In the genomic region with DNA sequence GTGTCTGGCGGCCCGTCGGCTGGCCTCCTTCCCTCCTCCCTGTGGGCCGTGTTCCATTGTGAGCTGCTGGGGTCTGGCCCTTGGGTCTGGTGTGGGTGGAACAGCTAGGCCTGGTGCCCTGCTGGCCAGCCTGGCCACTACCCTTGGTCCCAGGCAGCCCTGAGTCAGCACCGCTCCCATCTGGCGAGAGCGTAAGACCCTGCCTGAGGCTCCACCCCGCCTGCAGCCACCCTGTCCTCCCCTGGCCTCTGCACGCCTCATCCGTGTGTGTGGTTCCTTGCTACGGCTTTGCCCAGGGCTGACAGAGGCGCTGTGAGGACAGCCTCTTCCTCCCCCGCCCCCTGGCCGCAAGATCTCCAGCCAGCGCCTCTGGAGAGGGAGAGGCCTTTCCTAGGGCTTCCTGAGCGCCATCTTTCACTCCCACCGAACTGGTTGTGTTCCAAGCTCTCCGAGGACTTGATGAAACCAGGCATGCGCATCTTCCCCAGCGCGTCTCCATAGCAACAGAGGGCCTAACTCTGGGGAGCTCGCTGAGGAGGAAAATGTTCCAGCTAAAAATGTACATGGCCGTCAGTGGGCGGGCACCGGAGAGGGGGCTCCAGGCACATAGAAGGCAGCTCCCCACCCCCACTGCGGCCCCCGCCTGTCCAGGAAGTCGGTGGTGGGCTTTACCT, we compare ENCODE assay signal across 9 cellular contexts.
DNase-seq lines count a peak whose midpoint lies in the region; ATAC-seq, FAIRE-seq and TF ChIP-seq lines count a peak whose summit lies in the region.
"Had no signal": no experiment of that assay in that cellular context is flagged by ENCODE, and none has a peak within 500 bp of the region (broad histone marks: within the 10 kb centered on the region; RNA-seq: fewer than 3 reads in every experiment).

No MANE protein-coding gene starts in this region.

- intact Hi-C loops in GM12878 (cut with micrococcal nuclease; ENCODE audit: unreplicated experiment) (loop anchor here (5.0 kb wide), 1 partner anchor 250 kb away; no protein-coding TSS in a partner anchor), left lung (cut with DNase I) (no loop called here)

- H3K9me3 ChIP-seq in GM12878 (replicated peaks; ENCODE audit: control insufficient read depth, insufficient read depth, low read length), result no peaks in the 10 kb centered on the region
- H3K9me3 ChIP-seq in left lung, result no peaks in the 10 kb centered on the region
- H3K9me3 ChIP-seq in stomach smooth muscle (ENCODE audit: control insufficient read depth in 2 of 2, low read length in 2 of 2), result no peaks in the 10 kb centered on the region

- RAD21 ChIA-PET in GM12878 (lab: Charles Lee; ENCODE audit: unreplicated experiment), result interaction anchor here (0.7 to 3.2 kb wide), 8 partner anchors 79 to 251 kb away, joined by 3 to 15 read pairs (median 4); no protein-coding TSS in a partner anchor

- H3K9ac ChIP-seq in GM12878 (ENCODE audit: control insufficient read depth, insufficient read depth, low read length) (no peak overlapping the region), stomach smooth muscle (ENCODE audit: low read length in 2 of 2) (peak overlapping the region; percentile 28 to 29)

- no peaks in the 10 kb centered on the region for H3K79me2 ChIP-seq in GM12878 (ENCODE audit: control insufficient read depth, insufficient read depth, low read length)

- H3K36me3 ChIP-seq in GM12878 (ENCODE audit: control insufficient read depth in 2 of 2, insufficient read depth in 2 of 2, low read length in 1 of 2) (peaks cover 0 to 7% of the 10 kb centered on the region in 2 experiments; a peak in 3 of 4 replicates), left lung (peaks cover 0 to 16% of the 10 kb centered on the region in 2 donors), stomach smooth muscle (ENCODE audit: control insufficient read depth in 2 of 2, insufficient read depth in 2 of 2, low read length in 2 of 2) (peaks cover 0 to 3% of the 10 kb centered on the region in 2 donors)

- TF ChIP-seq POLR2A in GM12878 (IDR thresholded peaks at IDR 0.05; ENCODE audit: low read depth, low read length), result no peak

- no peak for FAIRE-seq in GM12878 (lab: Jason Lieb, UNC)

- peak; percentile 5 for ATAC-seq in GM12878
- peak; percentile 57 for ATAC-seq in left lung

- H3K4me2 ChIP-seq in GM12878 (ENCODE audit: control insufficient read depth, insufficient read depth), result no peak overlapping the region

- peaks cover 30% of the 10 kb centered on the region for H3K4me1 ChIP-seq in GM12878 (ENCODE audit: control insufficient read depth, insufficient read depth, low read length)
- H3K4me1 ChIP-seq in left lung, result peaks cover 55 to 81% of the 10 kb centered on the region in 2 donors
- H3K4me1 ChIP-seq in stomach smooth muscle (ENCODE audit: control insufficient read depth, insufficient read depth, low read length), result peaks cover 76% of the 10 kb centered on the region

- POLR2A ChIA-PET in GM12878 (lab: Charles Lee), result interaction anchor here (0.6 to 1.2 kb wide), 2 partner anchors 40 to 241 kb away, joined by 3 to 4 read pairs; no protein-coding TSS in a partner anchor

- SMC1A ChIA-PET in GM12878 (lab: Charles Lee; ENCODE audit: uncharacterized antibody, unreplicated experiment), result interaction anchor here (0.9 to 1.4 kb wide), 5 partner anchors 14 to 238 kb away, joined by 3 to 6 read pairs (median 4); no protein-coding TSS in a partner anchor

- WGBS in GM12878 (ENCODE audit: insufficient coverage, insufficient replicate concordance, low lambda C conversion rate, missing lambda C conversion rate), result 92% methylated on average over 28 of the region's 28 CpGs

- TF ChIP-seq RAD21 in GM12878 (IDR thresholded peaks at IDR 0.05; ENCODE audit: insufficient read depth, low read depth, low read length), result no peak

- CTCF ChIA-PET in GM12878 (lab: Yijun Ruan, JAX), result interaction anchor here (0.6 to 2.0 kb wide), 4 partner anchors 70 to 187 kb away, joined by 3 to 6 read pairs (median 4); no protein-coding TSS in a partner anchor

- 0 out of 6 replicates have a peak, but pooled peaks of 1 of the 3 experiments have one; percentile 2 for TF ChIP-seq CTCF in GM12878 (IDR thresholded peaks at IDR 0.05 in 2 of 3, conservative IDR thresholded peaks at IDR 0.05 in 1 of 3; ENCODE audit: control insufficient read depth in 2 of 3, extremely low read depth in 1 of 3, insufficient read depth in 1 of 3, low read depth in 3 of 3, low read length in 3 of 3)
- TF ChIP-seq CTCF in left lung (IDR thresholded peaks at IDR 0.05), result peak in 1 of 2 donors; percentile 29

- H4K20me1 ChIP-seq in GM12878 (ENCODE audit: control insufficient read depth, insufficient read depth), result peaks cover 7% of the 10 kb centered on the region

- TF ChIP-seq EP300 in GM12878 (IDR thresholded peaks at IDR 0.05; ENCODE audit: borderline replicate concordance in 1 of 2, control insufficient read depth in 1 of 2, low read depth in 2 of 2, low read length in 2 of 2), result no peak

- peak in 13 of 14 donors; percentile 35 to 93 (median 70) for DNase-seq in C1 segment of cervical spinal cord (lab: John Stamatoyannopoulos, UW)
- DNase-seq in Kasumi-1 (lab: John Stamatoyannopoulos, UW), result peak; percentile 90 to 92
- DNase-seq in GM12878 (ENCODE audit: low read depth, low spot score), result no peak
- peak; percentile 88 to 90 for DNase-seq in left lung
- DNase-seq in NCI-H146 (lab: John Stamatoyannopoulos, UW), result no peak
- DNase-seq in ecto neural progenitor cell (ENCODE audit: low spot score), result no peak
- DNase-seq in T-helper 9 cell, result no peak

- no peak overlapping the region for H2AFZ ChIP-seq in GM12878 (ENCODE audit: control insufficient read depth, low read depth, low read length)

- H3K4me3 ChIP-seq in GM12878, result no peak overlapping the region
- H3K4me3 ChIP-seq in left lung, result no peak overlapping the region
- H3K4me3 ChIP-seq in stomach smooth muscle (ENCODE audit: low read length in 2 of 2), result no peak overlapping the region

- BruUV-seq in GM12878 (replicated peaks; lab: Mats Ljungman, UMichigan), result no TSS peak

- in situ Hi-C loops in GM12878 (cut with MboI), result no loop called here

- no peaks in the 10 kb centered on the region for H3K27me3 ChIP-seq in GM12878 (replicated peaks in 1 of 2; ENCODE audit: control insufficient read depth in 2 of 2, insufficient read depth in 2 of 2, low read length in 1 of 2)
- H3K27me3 ChIP-seq in left lung, result no peaks in the 10 kb centered on the region
- no peaks in the 10 kb centered on the region for H3K27me3 ChIP-seq in stomach smooth muscle (ENCODE audit: control insufficient read depth in 1 of 2, insufficient read depth in 2 of 2, low read length in 2 of 2)

- H3K27ac ChIP-seq in GM12878 (ENCODE audit: control insufficient read depth, insufficient read depth), result no peak overlapping the region
- H3K27ac ChIP-seq in left lung, result peak overlapping the region; percentile 88 to 92
- H3K27ac ChIP-seq in stomach smooth muscle (ENCODE audit: low read length), result peak overlapping the region; percentile 77
- H3K27ac ChIP-seq: epithelial cell of prostate had no signal

TF ChIP-seq in GM12878, 131 proteins besides CTCF, POLR2A, EP300 and RAD21 (continues in another document):
- TF ChIP-seq SUZ12 (IDR thresholded peaks at IDR 0.05; ENCODE audit: unreplicated experiment), result no peak
- no peak for TF ChIP-seq PKNOX1 (IDR thresholded peaks at IDR 0.05)
- no peak for TF ChIP-seq NR2C2 (IDR thresholded peaks at IDR 0.05; ENCODE audit: borderline replicate concordance, control insufficient read depth, insufficient read length, low read depth)
- no peak for TF ChIP-seq CHD4 (IDR thresholded peaks at IDR 0.05)
- no peak for TF ChIP-seq ZNF622 (IDR thresholded peaks at IDR 0.05)
- TF ChIP-seq SRF (IDR thresholded peaks at IDR 0.05; ENCODE audit: low read depth in 2 of 2, low read length in 2 of 2), result no peak
- TF ChIP-seq ESRRA (IDR thresholded peaks at IDR 0.05; ENCODE audit: low read length), result no peak
- TF ChIP-seq WRNIP1 (IDR thresholded peaks at IDR 0.05; ENCODE audit: borderline replicate concordance, low read depth, low read length), result no peak
- no peak for TF ChIP-seq IKZF1 (conservative IDR thresholded peaks at IDR 0.05)
- no peak for TF ChIP-seq IRF4 (IDR thresholded peaks at IDR 0.05; ENCODE audit: low read depth, low read length)
- TF ChIP-seq CEBPZ (IDR thresholded peaks at IDR 0.05; ENCODE audit: low read depth, low read length), result no peak
- TF ChIP-seq ZNF274 (IDR thresholded peaks at IDR 0.05; ENCODE audit: insufficient read depth, insufficient read length), result no peak
- no peak for TF ChIP-seq RB1 (IDR thresholded peaks at IDR 0.05; ENCODE audit: borderline replicate concordance)
- no peak for TF ChIP-seq JUNB (IDR thresholded peaks at IDR 0.05)

Comparison
In these comparisons a context has a peak if more than half of its experiments do, and no peak if none do; other contexts are left out.
1. DNase-seq: peak in C1 segment of cervical spinal cord (13 of 14), Kasumi-1 (2 of 2) and left lung (2 of 2); none in GM12878 (single experiment), NCI-H146 (single experiment), ecto neural progenitor cell (single experiment) and T-helper 9 cell (single experiment).